ENCODE assay signal across 11 cellular contexts in genomic region chr2:30272761-30273573, GRCh38. TPM values are rescaled to one million over a fixed set of nuclear protein-coding genes. Genes with fewer than 3 reads are reported as not detected.
DNase-seq lines count a peak whose midpoint lies in the region; ATAC-seq and TF ChIP-seq lines count a peak whose summit lies in the region.
"Had no signal": no experiment of that assay in that cellular context is flagged by ENCODE, and none has a peak within 500 bp of the region (broad histone marks: within the 10 kb centered on the region; RNA-seq: fewer than 3 reads in every experiment).

No MANE protein-coding gene starts in this region.

- H3K27me3 ChIP-seq in foreskin keratinocyte: no peaks in the 10 kb centered on the region

- peaks cover 2% of the 10 kb centered on the region for H3K36me3 Mint-ChIP-seq in activated T-cell treated with anti-CD3 and anti-CD28 coated beads, Interleukin-2, amount 50 U/mL, for 24 hours (ENCODE audit: low read depth)
- H3K36me3 Mint-ChIP-seq in stimulated activated naive CD8-positive, alpha-beta T cell treated with anti-CD3 and anti-CD28 coated beads, Interleukin-15, Interleukin-2, amounts not matched to agents 100 ng/mL and 50 ng/mL, for 24 hours (ENCODE audit: low read depth): no peaks in the 10 kb centered on the region
- no peaks in the 10 kb centered on the region for H3K36me3 Mint-ChIP-seq in T-cell

- peaks cover 5% of the 10 kb centered on the region for H3K9me3 Mint-ChIP-seq in activated T-cell treated with anti-CD3 and anti-CD28 coated beads, Interleukin-2, amount 50 U/mL, for 24 hours
- no peaks in the 10 kb centered on the region for H3K9me3 Mint-ChIP-seq in stimulated activated naive CD8-positive, alpha-beta T cell treated with anti-CD3 and anti-CD28 coated beads, Interleukin-15, Interleukin-2, amounts not matched to agents 100 ng/mL and 50 ng/mL, for 24 hours
- no peaks in the 10 kb centered on the region for H3K9me3 Mint-ChIP-seq in T-cell
- H3K9me3 Mint-ChIP-seq: CD4-positive, alpha-beta T cell; nephron had no signal

- no peak overlapping the region for H3K27ac ChIP-seq in foreskin keratinocyte
- H3K27ac ChIP-seq: SK-N-MC had no signal

- no peaks in the 10 kb centered on the region for H3K27me3 Mint-ChIP-seq in activated T-cell treated with anti-CD3 and anti-CD28 coated beads, Interleukin-2, amount 50 U/mL, for 24 hours
- H3K27me3 Mint-ChIP-seq in stimulated activated naive CD8-positive, alpha-beta T cell treated with anti-CD3 and anti-CD28 coated beads, Interleukin-15, Interleukin-2, amounts not matched to agents 100 ng/mL and 50 ng/mL, for 24 hours: no peaks in the 10 kb centered on the region
- H3K27me3 Mint-ChIP-seq in T-cell: no peaks in the 10 kb centered on the region
- H3K27me3 Mint-ChIP-seq: CD4-positive, alpha-beta T cell had no signal

- POLR2A ChIA-PET in T-cell (lab: Charles Lee): no interaction called here

- TF ChIP-seq CTCF in foreskin keratinocyte (conservative IDR thresholded peaks at IDR 0.05): no peak

- H3K4me1 Mint-ChIP-seq in activated T-cell treated with anti-CD3 and anti-CD28 coated beads, Interleukin-2, amount 50 U/mL, for 24 hours (ENCODE audit: low read depth): peaks cover 84% of the 10 kb centered on the region
- H3K4me1 Mint-ChIP-seq in stimulated activated naive CD8-positive, alpha-beta T cell treated with anti-CD3 and anti-CD28 coated beads, Interleukin-15, Interleukin-2, amounts not matched to agents 100 ng/mL and 50 ng/mL, for 24 hours (ENCODE audit: low read depth): peaks cover 94% of the 10 kb centered on the region
- peaks cover 42 to 60% (median 45%) of the 10 kb centered on the region in 3 donors for H3K4me1 Mint-ChIP-seq in T-cell

- peak overlapping the region; percentile 60 for H3K4me3 Mint-ChIP-seq in activated T-cell treated with anti-CD3 and anti-CD28 coated beads, Interleukin-2, amount 50 U/mL, for 24 hours
- peak overlapping the region; percentile 61 for H3K4me3 Mint-ChIP-seq in stimulated activated naive CD8-positive, alpha-beta T cell treated with anti-CD3 and anti-CD28 coated beads, Interleukin-15, Interleukin-2, amounts not matched to agents 100 ng/mL and 50 ng/mL, for 24 hours
- H3K4me3 Mint-ChIP-seq in T-cell: no peak overlapping the region
- H3K4me3 Mint-ChIP-seq: CD4-positive, alpha-beta T cell; nephron had no signal

- ATAC-seq in foreskin keratinocyte (peak; percentile 63), T-cell (replicated peaks in 1 of 4) (no peak)

- peak; percentile 66 for DNase-seq in activated T-cell treated with anti-CD3 and anti-CD28 coated beads, Interleukin-2, amount 50 U/mL, for 24 hours
- DNase-seq in activated T-cell treated with anti-CD3 and anti-CD28 coated beads for 4 hours (no peak), foreskin keratinocyte (peak; percentile 58 to 79), NK-92 (lab: John Stamatoyannopoulos, UW; ENCODE audit: unreplicated experiment) (no peak), T-cell (no peak), NCI-H1417 treated with DMSO at 0.1 percent for 48 hours (lab: John Stamatoyannopoulos, UW) (no peak)
- DNase-seq in activated T-cell treated with anti-CD3 and anti-CD28 coated beads, Interleukin-2, amount 50 U/mL, for 48 hours: peak; percentile 60 to 62
- DNase-seq: CD4-positive, alpha-beta T cell had no signal

- peak overlapping the region; percentile 95 for H3K27ac Mint-ChIP-seq in activated T-cell treated with anti-CD3 and anti-CD28 coated beads, Interleukin-2, amount 50 U/mL, for 24 hours
- peak overlapping the region; percentile 98 for H3K27ac Mint-ChIP-seq in stimulated activated naive CD8-positive, alpha-beta T cell treated with anti-CD3 and anti-CD28 coated beads, Interleukin-15, Interleukin-2, amounts not matched to agents 100 ng/mL and 50 ng/mL, for 24 hours
- no peak overlapping the region for H3K27ac Mint-ChIP-seq in T-cell
- H3K27ac Mint-ChIP-seq: CD4-positive, alpha-beta T cell; nephron had no signal

- CTCF ChIA-PET in T-cell (lab: Charles Lee): no interaction called here

- H3K4me1 ChIP-seq in foreskin keratinocyte: peaks cover 13% of the 10 kb centered on the region

RNA-seq across cellular contexts. Expression of gene LBH, which starts 41.6 kb away (rescaled TPM):
- total RNA-seq in foreskin keratinocyte (0.46 and 1.5 TPM in 2 replicates), T-cell (100 to 1,000 TPM; 209 to 386 (median 323) TPM)
- polyA plus RNA-seq in foreskin keratinocyte: 0.26 and 0.82 TPM in 2 replicates

Comparison
In these comparisons a context has a peak if more than half of its experiments do, and no peak if none do; other contexts are left out.
1. DNase-seq: peak in activated T-cell treated with anti-CD3 and anti-CD28 coated beads, Interleukin-2, amount 50 U/mL, for 24 hours (single experiment), activated T-cell treated with anti-CD3 and anti-CD28 coated beads, Interleukin-2, amount 50 U/mL, for 48 hours (2 of 2) and foreskin keratinocyte (2 of 2); none in activated T-cell treated with anti-CD3 and anti-CD28 coated beads for 4 hours (single experiment), NK-92 (single experiment), T-cell (0 of 34) and NCI-H1417 treated with DMSO at 0.1 percent for 48 hours (single experiment).
2. H3K27ac Mint-ChIP-seq: peak in activated T-cell treated with anti-CD3 and anti-CD28 coated beads, Interleukin-2, amount 50 U/mL, for 24 hours (single experiment) and stimulated activated naive CD8-positive, alpha-beta T cell treated with anti-CD3 and anti-CD28 coated beads, Interleukin-15, Interleukin-2, amounts not matched to agents 100 ng/mL and 50 ng/mL, for 24 hours (single experiment); none in T-cell (0 of 2).
3. H3K4me3 Mint-ChIP-seq: peak in activated T-cell treated with anti-CD3 and anti-CD28 coated beads, Interleukin-2, amount 50 U/mL, for 24 hours (single experiment) and stimulated activated naive CD8-positive, alpha-beta T cell treated with anti-CD3 and anti-CD28 coated beads, Interleukin-15, Interleukin-2, amounts not matched to agents 100 ng/mL and 50 ng/mL, for 24 hours (single experiment); none in T-cell (0 of 3).
4. RNA of gene LBH, which starts 41.6 kb away (total RNA-seq): 209 to 386 TPM in T-cell; 0.46 to 1.5 TPM in foreskin keratinocyte; every median in the first group is over 10 times any median in the second.